Comparison of ENCODE assay signal across 14 cellular contexts in the genomic region with DNA sequence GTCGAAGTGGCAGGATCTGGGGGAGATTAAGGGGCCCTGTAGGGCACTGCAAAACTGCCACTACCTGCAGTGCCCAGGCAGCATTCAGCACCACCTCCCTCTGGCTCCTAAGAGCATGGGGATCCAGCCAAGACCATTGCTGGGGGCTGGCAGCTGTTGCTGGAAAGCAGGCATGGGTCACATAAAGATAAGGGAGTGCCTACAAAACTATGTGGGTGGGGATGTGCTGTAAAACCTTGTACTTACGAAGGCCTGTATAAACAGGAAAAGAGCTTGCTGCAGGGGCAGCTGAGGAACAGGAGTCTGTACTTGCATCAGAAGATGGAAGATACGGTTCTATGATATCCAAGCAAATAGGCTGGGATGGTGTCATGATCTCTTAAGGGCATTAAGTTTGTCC. TPM values are rescaled to one million over a fixed set of nuclear protein-coding genes. Genes with fewer than 3 reads are reported as not detected.
DNase-seq lines count a peak whose midpoint lies in the region; ATAC-seq and TF ChIP-seq lines count a peak whose summit lies in the region.
"Had no signal": no experiment of that assay in that cellular context is flagged by ENCODE, and none has a peak within 500 bp of the region (broad histone marks: within the 10 kb centered on the region; RNA-seq: fewer than 3 reads in every experiment).

No MANE protein-coding gene starts in this region.

- no peaks in the 10 kb centered on the region for H3K27me3 ChIP-seq in GM23248 (replicated peaks; ENCODE audit: insufficient read depth)
- H3K27me3 ChIP-seq in thyroid gland: no peaks in the 10 kb centered on the region
- H3K27me3 ChIP-seq in sigmoid colon: no peaks in the 10 kb centered on the region
- H3K27me3 ChIP-seq: body of pancreas had no signal

- H4K20me1 ChIP-seq in GM23248 (ENCODE audit: insufficient read depth): no peaks in the 10 kb centered on the region

- peak overlapping the region; percentile 16; the same call in 1 of the 2 replicates for H3K27ac ChIP-seq in GM23248
- no peak overlapping the region for H3K27ac ChIP-seq in thyroid gland
- no peak overlapping the region for H3K27ac ChIP-seq in sigmoid colon
- H3K27ac ChIP-seq: body of pancreas, SK-N-MC had no signal

- H3K36me3 ChIP-seq in GM23248 (ENCODE audit: low read depth) (peaks cover 12% of the 10 kb centered on the region; the same call in 1 of the 2 replicates), thyroid gland (no peaks in the 10 kb centered on the region), sigmoid colon (no peaks in the 10 kb centered on the region)

- H3K9me3 ChIP-seq in GM23248 (ENCODE audit: low read depth) (no peaks in the 10 kb centered on the region), thyroid gland (no peaks in the 10 kb centered on the region), sigmoid colon (no peaks in the 10 kb centered on the region)
- H3K9me3 ChIP-seq: body of pancreas had no signal

- no peaks in the 10 kb centered on the region; the same call in 1 of the 2 replicates for H3K79me2 ChIP-seq in GM23248 (ENCODE audit: insufficient read depth)

- no peaks in the 10 kb centered on the region for H3K9me2 ChIP-seq in GM23248 (ENCODE audit: insufficient read depth)

- in situ Hi-C loops in GM23248 (cut with MboI): no loop called here

- TF ChIP-seq CTCF in thyroid gland (IDR thresholded peaks at IDR 0.05) (no peak), sigmoid colon (IDR thresholded peaks at IDR 0.05) (no peak)

- DNase-seq in GM23248 (peak; percentile 58), SW480 (ENCODE audit: low spot score) (peak; percentile 9), left cardiac atrium (peak; percentile 32), sciatic nerve (ENCODE audit: low spot score) (no peak), thyroid gland (no peak), NK-92 (lab: John Stamatoyannopoulos, UW; ENCODE audit: unreplicated experiment) (no peak), sigmoid colon (no peak)
- DNase-seq in stimulated activated CD4-positive, alpha-beta T cell treated with anti-CD3 and anti-CD28 coated beads, Interleukin-4, amount 100 ng/mL, for 24 hours: no peak
- DNase-seq: activated T-cell treated with anti-CD3 and anti-CD28 coated beads, Interleukin-2, amount 50 U/mL, for 4 hours; body of pancreas; NCI-H510A; nucleus accumbens; stimulated activated CD4-positive, alpha-beta T cell treated with anti-CD3 and anti-CD28 coated beads, Interleukin-4, amount 100 ng/mL, for 1 hour had no signal

- H3K4me3 ChIP-seq in GM23248 (no peak overlapping the region), thyroid gland (replicated peaks in 1 of 3) (no peak overlapping the region), sigmoid colon (no peak overlapping the region)
- H3K4me3 ChIP-seq: body of pancreas, SK-N-MC had no signal

- no peak overlapping the region for H2AFZ ChIP-seq in GM23248

- peaks cover 21% of the 10 kb centered on the region for H3F3A ChIP-seq in GM23248 (ENCODE audit: insufficient read depth)

- H3K4me1 ChIP-seq in GM23248 (ENCODE audit: insufficient read depth) (peaks cover 25% of the 10 kb centered on the region), thyroid gland (peaks cover 0 to 5% of the 10 kb centered on the region in 2 donors), sigmoid colon (no peaks in the 10 kb centered on the region)
- H3K4me1 ChIP-seq: body of pancreas had no signal

- intact Hi-C loops in left cardiac atrium (cut with DNase I) (no loop called here), sciatic nerve (cut with DNase I) (no loop called here), thyroid gland (cut with DNase I) (no loop called here), sigmoid colon (cut with DNase I) (no loop called here)

- ATAC-seq in left cardiac atrium: peak; percentile 82 to 86
- ATAC-seq in sciatic nerve: peak; percentile 90
- ATAC-seq: activated T-cell treated with anti-CD3 and anti-CD28 coated beads, Interleukin-2, amount 50 U/mL, for 4 hours; body of pancreas had no signal

- H3K4me2 ChIP-seq in GM23248 (ENCODE audit: unreplicated experiment): peak overlapping the region; percentile 32

- TF ChIP-seq POLR2A in thyroid gland (IDR thresholded peaks at IDR 0.05): no peak
- TF ChIP-seq POLR2A in sigmoid colon (IDR thresholded peaks at IDR 0.05): no peak

- 7 to 12% methylated on average over 3 of the region's 3 CpGs for WGBS in GM23248 (ENCODE audit: low coverage in 1 of 2, low lambda C conversion rate in 2 of 2, missing lambda C conversion rate in 2 of 2), 2 experiments
- whole genome bisulfite sequencing in thyroid gland, 2 donors: 56 to 64% methylated on average over 3 of the region's 3 CpGs
- WGBS in sigmoid colon, 2 donors: 11 to 58% methylated on average over 3 of the region's 3 CpGs

- H3K9ac ChIP-seq in GM23248: no peak overlapping the region

- no peak for TF ChIP-seq EP300 in sigmoid colon (IDR thresholded peaks at IDR 0.05)

RNA-seq across cellular contexts. Expression of gene IL20RB, which starts 27.1 kb away (rescaled TPM):
- total RNA-seq in GM23248 (2014; rRNA removed; shearing (Covaris generic)): 97.4 and 107 TPM in 2 replicates
- 72.5 TPM in 2 replicates for polyA plus RNA-seq in GM23248 (2016; fragmentation: Nextera tagmentation; extraction: Ambion mirVana)
- total RNA-seq in left cardiac atrium: under 1 TPM; 0.88 to 0.89 TPM
- 15.2 TPM for total RNA-seq in sciatic nerve
- total RNA-seq in thyroid gland: 1 to 10 TPM in 2 of 4 donors, under 1 TPM in 1, not detected in 1; 0.33 to 1.6 (median 1.6) TPM
- total RNA-seq in sigmoid colon: 1 to 10 TPM in 1 of 4 donors, under 1 TPM in 2, not detected in 1; 0.28 to 1.8 (median 0.54) TPM
- polyA plus RNA-seq in sigmoid colon: 1 to 10 TPM in 2 of 3 donors, not detected in 1; 1.2 to 1.5 TPM

Comparison
In these comparisons a context has a peak if more than half of its experiments do, and no peak if none do; other contexts are left out.
1. DNase-seq: peak in GM23248 (single experiment), SW480 (single experiment) and left cardiac atrium (single experiment); none in sciatic nerve (single experiment), thyroid gland (0 of 2), stimulated activated CD4-positive, alpha-beta T cell treated with anti-CD3 and anti-CD28 coated beads, Interleukin-4, amount 100 ng/mL, for 24 hours (single experiment), NK-92 (single experiment) and sigmoid colon (single experiment).